Comparison of ENCODE assay signal across 17 cellular contexts in genomic region chr16:83842755-83843507, GRCh38.
DNase-seq lines count a peak whose midpoint lies in the region; ATAC-seq lines count a peak whose summit lies in the region.
"Had no signal": no experiment of that assay in that cellular context is flagged by ENCODE, and none has a peak within 500 bp of the region (broad histone marks: within the 10 kb centered on the region; RNA-seq: fewer than 3 reads in every experiment).

No MANE protein-coding gene starts in this region.

- peak overlapping the region; percentile 56 for H3K27ac ChIP-seq in iPS-18a (ENCODE audit: low read length)
- H3K27ac ChIP-seq: ascending aorta, pancreas had no signal

- no peak overlapping the region for H3K4me3 ChIP-seq in iPS-18a (ENCODE audit: low read length)
- H3K4me3 ChIP-seq: ascending aorta, pancreas had no signal

- H3K27me3 ChIP-seq in iPS-18a (ENCODE audit: control insufficient read depth, insufficient read depth, low read length), result no peaks in the 10 kb centered on the region
- H3K27me3 ChIP-seq: ascending aorta, pancreas had no signal

- DNase-seq in NCI-H510A treated with DMSO at 0.1 percent for 48 hours (lab: John Stamatoyannopoulos, UW) (peak; percentile 57), NCI-H510A (lab: John Stamatoyannopoulos, UW) (no peak), NOMO-1 treated with DMSO at 0.1 percent for 48 hours (lab: John Stamatoyannopoulos, UW; ENCODE audit: unreplicated experiment) (peak; percentile 80), DMS79 (lab: John Stamatoyannopoulos, UW) (no peak)
- DNase-seq in stimulated activated CD4-positive, alpha-beta T cell treated with anti-CD3 and anti-CD28 coated beads, Interleukin-12 subunit alpha, Interleukin-12 subunit beta, amount 100 ng/mL, for 4 hours, result no peak
- DNase-seq: activated T-cell treated with anti-CD3 and anti-CD28 coated beads, Interleukin-2, amount 50 U/mL, for 72 hours; EL; KG1; NCI-H2227 treated with DMSO at 0.1 percent for 48 hours; pancreas had no signal

- peaks cover 48% of the 10 kb centered on the region for H3K4me1 Mint-ChIP-seq in stimulated activated memory B cell treated with anti-CD40 and anti-IgM and Interleukin-4, amounts not matched to agents 10 μg/mL and 1 μg/mL and 100 μg/mL, for 72 hours
- H3K4me1 Mint-ChIP-seq: stimulated activated effector memory CD8-positive, alpha-beta T cell treated with anti-CD3 and anti-CD28 coated beads, Interleukin-12 subunit alpha, Interleukin-12 subunit beta, amount 100 ng/mL, for 72 hours had no signal

- H3K36me3 ChIP-seq in iPS-18a (ENCODE audit: control insufficient read depth, low read depth, low read length), result no peaks in the 10 kb centered on the region
- H3K36me3 ChIP-seq: ascending aorta, pancreas had no signal

- peak overlapping the region; percentile 72 for H3K27ac Mint-ChIP-seq in stimulated activated memory B cell treated with anti-CD40 and anti-IgM and Interleukin-4, amounts not matched to agents 10 μg/mL and 1 μg/mL and 100 μg/mL, for 72 hours
- H3K27ac Mint-ChIP-seq: activated T-cell treated with anti-CD3 and anti-CD28 coated beads, Interleukin-2, amount 50 U/mL, for 72 hours; stimulated activated effector memory CD8-positive, alpha-beta T cell treated with anti-CD3 and anti-CD28 coated beads, Interleukin-12 subunit alpha, Interleukin-12 subunit beta, amount 100 ng/mL, for 72 hours had no signal

- peak overlapping the region; percentile 23 for H3K9ac ChIP-seq in iPS-18a (ENCODE audit: low read length)

- peaks cover 46% of the 10 kb centered on the region for H3K4me1 ChIP-seq in iPS-18a (ENCODE audit: control insufficient read depth, low read depth, low read length)
- H3K4me1 ChIP-seq: ascending aorta, pancreas had no signal

- no peaks in the 10 kb centered on the region for H3K36me3 Mint-ChIP-seq in stimulated activated memory B cell treated with anti-CD40 and anti-IgM and Interleukin-4, amounts not matched to agents 10 μg/mL and 1 μg/mL and 100 μg/mL, for 72 hours
- H3K36me3 Mint-ChIP-seq: stimulated activated effector memory CD8-positive, alpha-beta T cell treated with anti-CD3 and anti-CD28 coated beads, Interleukin-12 subunit alpha, Interleukin-12 subunit beta, amount 100 ng/mL, for 72 hours had no signal

- no peaks in the 10 kb centered on the region for H3K9me3 Mint-ChIP-seq in stimulated activated memory B cell treated with anti-CD40 and anti-IgM and Interleukin-4, amounts not matched to agents 10 μg/mL and 1 μg/mL and 100 μg/mL, for 72 hours
- H3K9me3 Mint-ChIP-seq: activated T-cell treated with anti-CD3 and anti-CD28 coated beads, Interleukin-2, amount 50 U/mL, for 72 hours; stimulated activated effector memory CD8-positive, alpha-beta T cell treated with anti-CD3 and anti-CD28 coated beads, Interleukin-12 subunit alpha, Interleukin-12 subunit beta, amount 100 ng/mL, for 72 hours had no signal

- ATAC-seq in stimulated activated memory B cell treated with anti-CD40 and anti-IgM and Interleukin-4, amounts not matched to agents 10 μg/mL and 1 μg/mL and 100 μg/mL, for 72 hours, result peak; percentile 92
- no peak for ATAC-seq in GM21360 (IDR thresholded peaks at IDR 0.05; ENCODE audit: unreplicated experiment)
- ATAC-seq: activated T-cell treated with anti-CD3 and anti-CD28 coated beads, Interleukin-2, amount 50 U/mL, for 72 hours; left lobe of liver; SK-N-SH treated with all-trans-retinoic acid at 6 μM for 48 hours; stimulated activated effector memory CD8-positive, alpha-beta T cell treated with anti-CD3 and anti-CD28 coated beads, Interleukin-12 subunit alpha, Interleukin-12 subunit beta, amount 100 ng/mL, for 72 hours had no signal

- H3K4me3 Mint-ChIP-seq in stimulated activated memory B cell treated with anti-CD40 and anti-IgM and Interleukin-4, amounts not matched to agents 10 μg/mL and 1 μg/mL and 100 μg/mL, for 72 hours, result peak overlapping the region; percentile 82
- H3K4me3 Mint-ChIP-seq: activated T-cell treated with anti-CD3 and anti-CD28 coated beads, Interleukin-2, amount 50 U/mL, for 72 hours; stimulated activated effector memory CD8-positive, alpha-beta T cell treated with anti-CD3 and anti-CD28 coated beads, Interleukin-12 subunit alpha, Interleukin-12 subunit beta, amount 100 ng/mL, for 72 hours had no signal

- H3K27me3 Mint-ChIP-seq in stimulated activated memory B cell treated with anti-CD40 and anti-IgM and Interleukin-4, amounts not matched to agents 10 μg/mL and 1 μg/mL and 100 μg/mL, for 72 hours, result no peaks in the 10 kb centered on the region

- H3K9me3 ChIP-seq in iPS-18a (ENCODE audit: control insufficient read depth, low read depth, low read length), result no peaks in the 10 kb centered on the region
- H3K9me3 ChIP-seq: ascending aorta, pancreas had no signal

Comparison
In these comparisons a context has a peak if more than half of its experiments do, and no peak if none do; other contexts are left out.
1. DNase-seq: peak in NCI-H510A treated with DMSO at 0.1 percent for 48 hours (single experiment) and NOMO-1 treated with DMSO at 0.1 percent for 48 hours (single experiment); none in NCI-H510A (single experiment), stimulated activated CD4-positive, alpha-beta T cell treated with anti-CD3 and anti-CD28 coated beads, Interleukin-12 subunit alpha, Interleukin-12 subunit beta, amount 100 ng/mL, for 4 hours (single experiment) and DMS79 (single experiment).